ENCODE assay signal across 19 cellular contexts in the genomic region with DNA sequence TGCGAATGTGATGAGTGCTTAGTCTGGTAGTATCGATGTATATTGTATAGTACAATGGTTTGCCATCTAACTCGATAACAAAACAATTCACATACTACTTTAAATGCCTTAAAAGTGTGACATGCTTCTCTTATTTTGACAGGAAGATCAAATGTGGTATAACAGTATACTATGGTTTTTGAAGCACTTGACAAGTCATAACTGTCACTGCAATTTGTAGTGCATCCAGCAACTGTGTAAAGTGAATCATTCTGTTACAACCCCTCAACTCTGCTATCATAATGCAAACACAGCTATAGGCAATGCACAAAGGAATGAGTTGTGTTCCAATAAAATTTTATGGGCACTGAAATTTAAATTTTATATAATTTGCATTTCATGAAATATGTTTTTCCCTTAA. TPM values are rescaled to one million over a fixed set of nuclear protein-coding genes. Genes with fewer than 3 reads are reported as not detected.
DNase-seq lines count a peak whose midpoint lies in the region; ATAC-seq and TF ChIP-seq lines count a peak whose summit lies in the region.
"Had no signal": no experiment of that assay in that cellular context is flagged by ENCODE, and none has a peak within 500 bp of the region (broad histone marks: within the 10 kb centered on the region; RNA-seq: fewer than 3 reads in every experiment).

No MANE protein-coding gene starts in this region.

- ATAC-seq in activated CD8-positive, alpha-beta T cell treated with anti-CD3 and anti-CD28 coated beads for 36 hours, result peak; percentile 68
- no peak for ATAC-seq in activated CD8-positive, alpha-beta T cell treated with anti-CD3 and anti-CD28 coated beads, Interleukin-2, amount 10 ng/mL, durations not matched to agents 7 days and 5 days
- ATAC-seq in DND-41 (ENCODE audit: insufficient read depth, low read depth) (peak; percentile 68; the same call in 2 of the 3 replicates), memory B cell (ENCODE audit: low read depth) (no peak), HG02642 (IDR thresholded peaks at IDR 0.05; ENCODE audit: poor library complexity, unreplicated experiment) (no peak), HG03469 (IDR thresholded peaks at IDR 0.05; ENCODE audit: unreplicated experiment) (no peak)
- ATAC-seq in activated T-helper 17 cell treated with anti-CD3 and anti-CD28 coated beads, Interleukin-2, amount 50 U/mL, for 72 hours (replicated peaks), result peak; percentile 86
- ATAC-seq: A549 had no signal

- peaks cover 15% of the 10 kb centered on the region for H3K9me3 Mint-ChIP-seq in activated CD8-positive, alpha-beta T cell treated with anti-CD3 and anti-CD28 coated beads for 36 hours
- H3K9me3 Mint-ChIP-seq in activated CD8-positive, alpha-beta T cell treated with anti-CD3 and anti-CD28 coated beads, Interleukin-2, amount 10 ng/mL, durations not matched to agents 7 days and 5 days (ENCODE audit: insufficient read depth), result peaks cover 28% of the 10 kb centered on the region
- H3K9me3 Mint-ChIP-seq in activated T-helper 17 cell treated with anti-CD3 and anti-CD28 coated beads, Interleukin-2, amount 50 U/mL, for 72 hours, result no peaks in the 10 kb centered on the region
- peaks cover 15% of the 10 kb centered on the region for H3K9me3 Mint-ChIP-seq in memory B cell

- POLR2A ChIA-PET in activated CD8-positive, alpha-beta T cell treated with anti-CD3 and anti-CD28 coated beads for 36 hours (lab: Charles Lee), result interaction anchor here (1.7 kb wide), 1 partner anchor 14 kb away, joined by 4 read pairs; a partner anchor contains a TSS
- POLR2A ChIA-PET in activated CD8-positive, alpha-beta T cell treated with anti-CD3 and anti-CD28 coated beads, Interleukin-2, amount 10 ng/mL, durations not matched to agents 7 days and 5 days (lab: Charles Lee), result no interaction called here

- peak overlapping the region; percentile 47; the same call in 1 of the 2 replicates for H3K27ac ChIP-seq in DND-41 (ENCODE audit: low read length)
- H3K27ac ChIP-seq: A549, PC-9, RWPE1, SJSA1 had no signal

- no peaks in the 10 kb centered on the region for H3K27me3 Mint-ChIP-seq in activated CD8-positive, alpha-beta T cell treated with anti-CD3 and anti-CD28 coated beads for 36 hours
- no peaks in the 10 kb centered on the region for H3K27me3 Mint-ChIP-seq in activated CD8-positive, alpha-beta T cell treated with anti-CD3 and anti-CD28 coated beads, Interleukin-2, amount 10 ng/mL, durations not matched to agents 7 days and 5 days (ENCODE audit: low read depth)
- no peaks in the 10 kb centered on the region for H3K27me3 Mint-ChIP-seq in activated T-helper 17 cell treated with anti-CD3 and anti-CD28 coated beads, Interleukin-2, amount 50 U/mL, for 72 hours
- no peaks in the 10 kb centered on the region for H3K27me3 Mint-ChIP-seq in memory B cell
- H3K27me3 Mint-ChIP-seq: CD4-positive, alpha-beta memory T cell had no signal

- H3K4me3 Mint-ChIP-seq in activated CD8-positive, alpha-beta T cell treated with anti-CD3 and anti-CD28 coated beads for 36 hours, result no peak overlapping the region
- H3K4me3 Mint-ChIP-seq in activated CD8-positive, alpha-beta T cell treated with anti-CD3 and anti-CD28 coated beads, Interleukin-2, amount 10 ng/mL, durations not matched to agents 7 days and 5 days, result no peak overlapping the region
- H3K4me3 Mint-ChIP-seq in activated T-helper 17 cell treated with anti-CD3 and anti-CD28 coated beads, Interleukin-2, amount 50 U/mL, for 72 hours, result no peak overlapping the region
- H3K4me3 Mint-ChIP-seq in memory B cell, result peak overlapping the region; percentile 17
- H3K4me3 Mint-ChIP-seq: CD4-positive, alpha-beta memory T cell had no signal

- H3K4me1 Mint-ChIP-seq in activated CD8-positive, alpha-beta T cell treated with anti-CD3 and anti-CD28 coated beads for 36 hours (ENCODE audit: low read depth), result peaks cover 23% of the 10 kb centered on the region
- H3K4me1 Mint-ChIP-seq in activated CD8-positive, alpha-beta T cell treated with anti-CD3 and anti-CD28 coated beads, Interleukin-2, amount 10 ng/mL, durations not matched to agents 7 days and 5 days (ENCODE audit: low read depth), result peaks cover 14% of the 10 kb centered on the region
- H3K4me1 Mint-ChIP-seq in activated T-helper 17 cell treated with anti-CD3 and anti-CD28 coated beads, Interleukin-2, amount 50 U/mL, for 72 hours, result peaks cover 19% of the 10 kb centered on the region
- H3K4me1 Mint-ChIP-seq in memory B cell, result peaks cover 23% of the 10 kb centered on the region

- H2AFZ ChIP-seq in DND-41 (ENCODE audit: low read depth, low read length), result no peak overlapping the region
- H2AFZ ChIP-seq: PC-9 had no signal

- H3K4me3 ChIP-seq in DND-41 (ENCODE audit: low read depth in 1 of 2, low read length in 2 of 2), result no peak overlapping the region
- H3K4me3 ChIP-seq: A549, PC-9, SJSA1 had no signal

- H3K36me3 ChIP-seq in DND-41 (ENCODE audit: insufficient read depth, low read length), result peaks cover 12% of the 10 kb centered on the region

- no peak overlapping the region; the same call in 1 of the 2 replicates for H3K4me2 ChIP-seq in DND-41 (ENCODE audit: insufficient read depth, low read length)
- H3K4me2 ChIP-seq: A549, PC-9 had no signal

- peaks cover 48% of the 10 kb centered on the region for H3K36me3 Mint-ChIP-seq in activated CD8-positive, alpha-beta T cell treated with anti-CD3 and anti-CD28 coated beads for 36 hours (ENCODE audit: low read depth)
- peaks cover 56% of the 10 kb centered on the region for H3K36me3 Mint-ChIP-seq in activated CD8-positive, alpha-beta T cell treated with anti-CD3 and anti-CD28 coated beads, Interleukin-2, amount 10 ng/mL, durations not matched to agents 7 days and 5 days (ENCODE audit: low read depth)
- peaks cover 8% of the 10 kb centered on the region for H3K36me3 Mint-ChIP-seq in activated T-helper 17 cell treated with anti-CD3 and anti-CD28 coated beads, Interleukin-2, amount 50 U/mL, for 72 hours (ENCODE audit: low read depth)
- H3K36me3 Mint-ChIP-seq in memory B cell, result peaks cover 28% of the 10 kb centered on the region

- CTCF ChIA-PET in activated CD8-positive, alpha-beta T cell treated with anti-CD3 and anti-CD28 coated beads for 36 hours (lab: Charles Lee), result no interaction called here
- CTCF ChIA-PET in activated CD8-positive, alpha-beta T cell treated with anti-CD3 and anti-CD28 coated beads, Interleukin-2, amount 10 ng/mL, durations not matched to agents 7 days and 5 days (lab: Charles Lee), result interaction anchor here (1.3 kb wide), 1 partner anchor 14 kb away, joined by 8 read pairs; a partner anchor contains a TSS

- H4K20me1 ChIP-seq in DND-41 (ENCODE audit: insufficient read depth, low read length), result peaks cover 3% of the 10 kb centered on the region; the same call in 1 of the 2 replicates

- no peak for DNase-seq in activated CD8-positive, alpha-beta T cell treated with anti-CD3 and anti-CD28 coated beads for 36 hours
- DNase-seq in activated CD8-positive, alpha-beta T cell treated with anti-CD3 and anti-CD28 coated beads, Interleukin-2, amount 10 ng/mL, durations not matched to agents 7 days and 5 days, result no peak
- DNase-seq in DND-41 (no peak), memory B cell (ENCODE audit: low spot score in 2 of 2) (no peak), NCI-H2171 (lab: John Stamatoyannopoulos, UW) (no peak)
- DNase-seq: CD4-positive, alpha-beta memory T cell; DMS53; MV-4-11; NCI-H1694 treated with DMSO at 0.1 percent for 48 hours; NCI-H2107; NCI-H2227 treated with DMSO at 0.1 percent for 48 hours; NCI-H526; PC-9 had no signal

- peaks cover 26% of the 10 kb centered on the region for H3K4me1 ChIP-seq in DND-41 (ENCODE audit: insufficient read depth, low read length)
- H3K4me1 ChIP-seq: A549, SJSA1 had no signal

- intact Hi-C loops in activated CD8-positive, alpha-beta T cell treated with anti-CD3 and anti-CD28 coated beads for 36 hours (cut with micrococcal nuclease), result no loop called here

- H3K79me2 ChIP-seq in DND-41 (ENCODE audit: insufficient read depth, low read length), result peaks cover 97% of the 10 kb centered on the region

- no peak for TF ChIP-seq CTCF in activated CD8-positive, alpha-beta T cell treated with anti-CD3 and anti-CD28 coated beads for 36 hours (IDR thresholded peaks at IDR 0.05)
- no peak for TF ChIP-seq CTCF in DND-41 (IDR thresholded peaks at IDR 0.05; ENCODE audit: borderline replicate concordance, extremely low read depth, low read length, poor library complexity, severe bottlenecking)

- no peaks in the 10 kb centered on the region for H3K9me3 ChIP-seq in DND-41 (ENCODE audit: insufficient read depth, low read length, severe bottlenecking)
- H3K9me3 ChIP-seq: A549, SJSA1 had no signal

- H3K27ac Mint-ChIP-seq in activated CD8-positive, alpha-beta T cell treated with anti-CD3 and anti-CD28 coated beads for 36 hours, result no peak overlapping the region
- no peak overlapping the region for H3K27ac Mint-ChIP-seq in activated CD8-positive, alpha-beta T cell treated with anti-CD3 and anti-CD28 coated beads, Interleukin-2, amount 10 ng/mL, durations not matched to agents 7 days and 5 days
- H3K27ac Mint-ChIP-seq in activated T-helper 17 cell treated with anti-CD3 and anti-CD28 coated beads, Interleukin-2, amount 50 U/mL, for 72 hours, result no peak overlapping the region
- peak overlapping the region; percentile 64 for H3K27ac Mint-ChIP-seq in memory B cell

- H3K9ac ChIP-seq in DND-41 (ENCODE audit: low read depth, low read length), result no peak overlapping the region

- H3K27me3 ChIP-seq in DND-41 (ENCODE audit: insufficient read depth, low read length, poor library complexity), result no peaks in the 10 kb centered on the region
- H3K27me3 ChIP-seq: SJSA1 had no signal

RNA-seq across cellular contexts. Expression of a gene that starts 13.9 kb away (rescaled TPM):
- total RNA-seq in activated CD8-positive, alpha-beta T cell treated with anti-CD3 and anti-CD28 coated beads for 36 hours, result 10 to 100 TPM; 49.8 to 52.1 TPM
- 10 to 100 TPM; 64.4 to 65.5 TPM for total RNA-seq in activated CD8-positive, alpha-beta T cell treated with anti-CD3 and anti-CD28 coated beads, Interleukin-2, amount 10 ng/mL, durations not matched to agents 7 days and 5 days
- total RNA-seq in activated T-helper 17 cell treated with anti-CD3 and anti-CD28 coated beads, Interleukin-2, amount 50 U/mL, for 72 hours, result 10 to 100 TPM; 29.8 to 66.1 TPM

Comparison
In these comparisons a context has a peak if more than half of its experiments do, and no peak if none do; other contexts are left out.
1. ATAC-seq: peak in activated CD8-positive, alpha-beta T cell treated with anti-CD3 and anti-CD28 coated beads for 36 hours (single experiment), DND-41 (single experiment) and activated T-helper 17 cell treated with anti-CD3 and anti-CD28 coated beads, Interleukin-2, amount 50 U/mL, for 72 hours (single experiment); none in activated CD8-positive, alpha-beta T cell treated with anti-CD3 and anti-CD28 coated beads, Interleukin-2, amount 10 ng/mL, durations not matched to agents 7 days and 5 days (single experiment), memory B cell (single experiment), HG02642 (single experiment) and HG03469 (single experiment).